ENCODE assay signal across 1 cellular context in the genomic region with DNA sequence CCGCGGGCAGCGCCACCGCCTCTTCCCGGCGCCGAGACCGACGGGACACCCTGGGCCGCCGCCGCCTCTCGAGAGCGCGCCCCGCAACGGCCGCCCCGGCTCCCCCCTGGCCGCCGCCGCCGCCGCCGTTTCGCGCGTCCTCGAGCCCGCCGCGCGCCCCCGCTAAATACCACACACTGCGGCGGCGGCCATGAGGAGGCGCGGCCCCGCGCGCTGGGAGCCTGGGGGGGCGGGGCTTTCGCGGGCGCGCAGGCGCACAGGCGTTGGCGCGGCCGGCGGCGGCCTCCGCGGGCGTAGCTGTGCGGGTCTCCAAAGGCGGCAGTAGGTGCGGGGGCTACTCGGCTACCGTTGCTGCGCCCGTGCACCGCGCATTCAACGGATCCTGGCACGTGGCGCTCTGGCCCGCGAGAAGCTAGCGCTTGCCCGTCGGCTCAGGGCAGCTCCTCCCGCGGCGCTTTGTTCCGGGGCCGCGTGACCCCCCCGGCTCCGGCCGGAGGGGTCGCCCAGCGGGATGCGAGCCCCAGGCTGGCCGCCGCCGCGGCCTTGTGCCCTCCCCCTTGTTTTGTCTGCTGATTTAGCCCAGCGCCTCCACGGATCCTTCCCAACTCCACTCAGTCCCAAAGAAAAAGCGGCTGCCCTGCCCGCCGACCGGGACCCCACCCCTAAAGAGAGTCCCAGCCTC.
A peak's percentile ranks its signal among the peaks of the same experiment; 100 is the strongest.
TF ChIP-seq lines count a peak whose summit lies in the region.

A gene with protein sequence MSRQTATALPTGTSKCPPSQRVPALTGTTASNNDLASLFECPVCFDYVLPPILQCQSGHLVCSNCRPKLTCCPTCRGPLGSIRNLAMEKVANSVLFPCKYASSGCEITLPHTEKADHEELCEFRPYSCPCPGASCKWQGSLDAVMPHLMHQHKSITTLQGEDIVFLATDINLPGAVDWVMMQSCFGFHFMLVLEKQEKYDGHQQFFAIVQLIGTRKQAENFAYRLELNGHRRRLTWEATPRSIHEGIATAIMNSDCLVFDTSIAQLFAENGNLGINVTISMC (minus strand): TSS at position 142 of the 682 bp plus-strand sequence. CDS start 22,985 bp downstream, outside the sequence.

TF ChIP-seq in K562, 482 proteins besides CTCF, POLR2A, EP300 and RAD21 (continued from another document and continues in another):
- TF ChIP-seq, protein P1, sequence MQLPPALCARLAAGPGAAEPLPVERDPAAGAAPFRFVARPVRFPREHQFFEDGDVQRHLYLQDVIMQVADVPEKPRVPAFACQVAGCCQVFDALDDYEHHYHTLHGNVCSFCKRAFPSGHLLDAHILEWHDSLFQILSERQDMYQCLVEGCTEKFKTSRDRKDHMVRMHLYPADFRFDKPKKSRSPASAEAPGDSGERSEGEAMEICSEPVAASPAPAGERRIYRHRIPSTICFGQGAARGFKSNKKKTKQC (CRISPR knock-in tag; IDR thresholded peaks at IDR 0.05): peak; percentile 50; the same call in 1 of the 2 replicates
- TF ChIP-seq SRSF7 (optimal IDR thresholded peaks at IDR 0.05; ENCODE audit: low read depth, low read length) (no peak), SRSF3 (IDR thresholded peaks at IDR 0.05; ENCODE audit: insufficient read depth, low read length) (no peak), POLR2AphosphoS2 (IDR thresholded peaks at IDR 0.05; ENCODE audit: low read length) (peak; percentile 64; the same call in 1 of the 2 replicates), PTRF (tag; IDR thresholded peaks at IDR 0.05) (no peak), TAF1 (IDR thresholded peaks at IDR 0.05; ENCODE audit: control insufficient read depth, extremely low read depth, insufficient read depth, low read length, severe bottlenecking) (peak; percentile 80), ZZZ3 (IDR thresholded peaks at IDR 0.05) (no peak), NFRKB (IDR thresholded peaks at IDR 0.05; ENCODE audit: low read depth) (0 out of 2 replicates have a peak, but pooled peaks have one; percentile 23), CXXC5 (CRISPR knock-in tag; IDR thresholded peaks at IDR 0.05) (peak; percentile 86), SAP30 (IDR thresholded peaks at IDR 0.05; ENCODE audit: borderline replicate concordance, insufficient read depth, low read depth, low read length, poor library complexity, severe bottlenecking) (no peak), PHF21A (IDR thresholded peaks at IDR 0.05; ENCODE audit: borderline replicate concordance, low read depth) (no peak), MTA2 (IDR thresholded peaks at IDR 0.05; ENCODE audit: low read depth) (no peak), ATF7 (IDR thresholded peaks at IDR 0.05) (peak; percentile 69; the same call in 1 of the 2 replicates), ZNF143 (CRISPR knock-in tag; IDR thresholded peaks at IDR 0.05) (no peak), ZNF696 (CRISPR knock-in tag; conservative IDR thresholded peaks at IDR 0.05) (no peak), SMAD4 (CRISPR knock-in tag; conservative IDR thresholded peaks at IDR 0.05) (peak; percentile 91), MBD1 (CRISPR knock-in tag; IDR thresholded peaks at IDR 0.05) (no peak), HNRNPK (IDR thresholded peaks at IDR 0.05; ENCODE audit: low read depth, low read length, poor library complexity, severe bottlenecking) (no peak), CREB1 (IDR thresholded peaks at IDR 0.05) (0 out of 2 replicates have a peak, but pooled peaks have one; percentile 13), CREB1 (CRISPR knock-in tag; IDR thresholded peaks at IDR 0.05) (no peak), SRSF9 (IDR thresholded peaks at IDR 0.05; ENCODE audit: borderline replicate concordance, low read depth, low read length) (no peak), ZNF766 (CRISPR knock-in tag; conservative IDR thresholded peaks at IDR 0.05) (peak; percentile 94), ARID4B (CRISPR knock-in tag; IDR thresholded peaks at IDR 0.05) (no peak), ZFP30 (CRISPR knock-in tag; IDR thresholded peaks at IDR 0.05; ENCODE audit: borderline replicate concordance) (no peak), RBM34 (IDR thresholded peaks at IDR 0.05; ENCODE audit: borderline replicate concordance, insufficient read depth, low read length) (no peak), BMI1 (IDR thresholded peaks at IDR 0.05; ENCODE audit: low read length) (no peak), CC2D1A (IDR thresholded peaks at IDR 0.05) (no peak), TAF7 (tag; IDR thresholded peaks at IDR 0.05) (no peak), KLF6 (CRISPR knock-in tag; IDR thresholded peaks at IDR 0.05; ENCODE audit: borderline replicate concordance) (no peak), WHSC1 (IDR thresholded peaks at IDR 0.05; ENCODE audit: low read length) (no peak), POLR2AphosphoS5 (IDR thresholded peaks at IDR 0.05; ENCODE audit: control insufficient read depth, insufficient read depth, low read depth, low read length) (peak; percentile 49; the same call in 1 of the 2 replicates), IRF1 (CRISPR knock-in tag; IDR thresholded peaks at IDR 0.05; ENCODE audit: borderline replicate concordance) (no peak), JUNB (CRISPR knock-in tag; conservative IDR thresholded peaks at IDR 0.05) (no peak), GTF2A2 (tag; IDR thresholded peaks at IDR 0.05) (no peak), TARDBP (IDR thresholded peaks at IDR 0.05) (no peak), U2AF1 (optimal IDR thresholded peaks at IDR 0.05; ENCODE audit: low read depth, low read length) (no peak), HES1 (IDR thresholded peaks at IDR 0.05; ENCODE audit: low read depth) (no peak), POU5F1 (IDR thresholded peaks at IDR 0.05; ENCODE audit: borderline replicate concordance, low read depth, low read length, partially characterized antibody) (no peak), ZNF174 (CRISPR knock-in tag; IDR thresholded peaks at IDR 0.05) (no peak), PRPF4 (IDR thresholded peaks at IDR 0.05; ENCODE audit: insufficient read depth, low read depth, low read length, poor library complexity, severe bottlenecking) (no peak), ZNF79 (CRISPR knock-in tag; IDR thresholded peaks at IDR 0.05; ENCODE audit: low read depth) (no peak), SMARCA5 (IDR thresholded peaks at IDR 0.05) (no peak)
- TF ChIP-seq, protein P2, sequence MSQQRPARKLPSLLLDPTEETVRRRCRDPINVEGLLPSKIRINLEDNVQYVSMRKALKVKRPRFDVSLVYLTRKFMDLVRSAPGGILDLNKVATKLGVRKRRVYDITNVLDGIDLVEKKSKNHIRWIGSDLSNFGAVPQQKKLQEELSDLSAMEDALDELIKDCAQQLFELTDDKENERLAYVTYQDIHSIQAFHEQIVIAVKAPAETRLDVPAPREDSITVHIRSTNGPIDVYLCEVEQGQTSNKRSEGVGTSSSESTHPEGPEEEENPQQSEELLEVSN (IDR thresholded peaks at IDR 0.05; ENCODE audit: borderline replicate concordance in 1 of 2, extremely low read depth in 1 of 2, insufficient read depth in 1 of 2, insufficient read length in 1 of 2, low read depth in 1 of 2, low read length in 1 of 2, poor library complexity in 1 of 2, severe bottlenecking in 1 of 2): peak; percentile 53 to 85
- TF ChIP-seq, protein P3, sequence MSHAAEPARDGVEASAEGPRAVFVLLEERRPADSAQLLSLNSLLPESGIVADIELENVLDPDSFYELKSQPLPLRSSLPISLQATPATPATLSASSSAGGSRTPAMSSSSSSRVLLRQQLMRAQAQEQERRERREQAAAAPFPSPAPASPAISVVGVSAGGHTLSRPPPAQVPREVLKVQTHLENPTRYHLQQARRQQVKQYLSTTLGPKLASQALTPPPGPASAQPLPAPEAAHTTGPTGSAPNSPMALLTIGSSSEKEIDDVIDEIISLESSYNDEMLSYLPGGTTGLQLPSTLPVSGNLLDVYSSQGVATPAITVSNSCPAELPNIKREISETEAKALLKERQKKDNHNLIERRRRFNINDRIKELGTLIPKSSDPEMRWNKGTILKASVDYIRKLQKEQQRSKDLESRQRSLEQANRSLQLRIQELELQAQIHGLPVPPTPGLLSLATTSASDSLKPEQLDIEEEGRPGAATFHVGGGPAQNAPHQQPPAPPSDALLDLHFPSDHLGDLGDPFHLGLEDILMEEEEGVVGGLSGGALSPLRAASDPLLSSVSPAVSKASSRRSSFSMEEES (CRISPR knock-in tag; IDR thresholded peaks at IDR 0.05): no peak
- TF ChIP-seq, protein P4, sequence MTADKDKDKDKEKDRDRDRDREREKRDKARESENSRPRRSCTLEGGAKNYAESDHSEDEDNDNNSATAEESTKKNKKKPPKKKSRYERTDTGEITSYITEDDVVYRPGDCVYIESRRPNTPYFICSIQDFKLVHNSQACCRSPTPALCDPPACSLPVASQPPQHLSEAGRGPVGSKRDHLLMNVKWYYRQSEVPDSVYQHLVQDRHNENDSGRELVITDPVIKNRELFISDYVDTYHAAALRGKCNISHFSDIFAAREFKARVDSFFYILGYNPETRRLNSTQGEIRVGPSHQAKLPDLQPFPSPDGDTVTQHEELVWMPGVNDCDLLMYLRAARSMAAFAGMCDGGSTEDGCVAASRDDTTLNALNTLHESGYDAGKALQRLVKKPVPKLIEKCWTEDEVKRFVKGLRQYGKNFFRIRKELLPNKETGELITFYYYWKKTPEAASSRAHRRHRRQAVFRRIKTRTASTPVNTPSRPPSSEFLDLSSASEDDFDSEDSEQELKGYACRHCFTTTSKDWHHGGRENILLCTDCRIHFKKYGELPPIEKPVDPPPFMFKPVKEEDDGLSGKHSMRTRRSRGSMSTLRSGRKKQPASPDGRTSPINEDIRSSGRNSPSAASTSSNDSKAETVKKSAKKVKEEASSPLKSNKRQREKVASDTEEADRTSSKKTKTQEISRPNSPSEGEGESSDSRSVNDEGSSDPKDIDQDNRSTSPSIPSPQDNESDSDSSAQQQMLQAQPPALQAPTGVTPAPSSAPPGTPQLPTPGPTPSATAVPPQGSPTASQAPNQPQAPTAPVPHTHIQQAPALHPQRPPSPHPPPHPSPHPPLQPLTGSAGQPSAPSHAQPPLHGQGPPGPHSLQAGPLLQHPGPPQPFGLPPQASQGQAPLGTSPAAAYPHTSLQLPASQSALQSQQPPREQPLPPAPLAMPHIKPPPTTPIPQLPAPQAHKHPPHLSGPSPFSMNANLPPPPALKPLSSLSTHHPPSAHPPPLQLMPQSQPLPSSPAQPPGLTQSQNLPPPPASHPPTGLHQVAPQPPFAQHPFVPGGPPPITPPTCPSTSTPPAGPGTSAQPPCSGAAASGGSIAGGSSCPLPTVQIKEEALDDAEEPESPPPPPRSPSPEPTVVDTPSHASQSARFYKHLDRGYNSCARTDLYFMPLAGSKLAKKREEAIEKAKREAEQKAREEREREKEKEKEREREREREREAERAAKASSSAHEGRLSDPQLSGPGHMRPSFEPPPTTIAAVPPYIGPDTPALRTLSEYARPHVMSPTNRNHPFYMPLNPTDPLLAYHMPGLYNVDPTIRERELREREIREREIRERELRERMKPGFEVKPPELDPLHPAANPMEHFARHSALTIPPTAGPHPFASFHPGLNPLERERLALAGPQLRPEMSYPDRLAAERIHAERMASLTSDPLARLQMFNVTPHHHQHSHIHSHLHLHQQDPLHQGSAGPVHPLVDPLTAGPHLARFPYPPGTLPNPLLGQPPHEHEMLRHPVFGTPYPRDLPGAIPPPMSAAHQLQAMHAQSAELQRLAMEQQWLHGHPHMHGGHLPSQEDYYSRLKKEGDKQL (CRISPR knock-in tag; IDR thresholded peaks at IDR 0.05; ENCODE audit: borderline replicate concordance): no peak
